In the genomic region with DNA sequence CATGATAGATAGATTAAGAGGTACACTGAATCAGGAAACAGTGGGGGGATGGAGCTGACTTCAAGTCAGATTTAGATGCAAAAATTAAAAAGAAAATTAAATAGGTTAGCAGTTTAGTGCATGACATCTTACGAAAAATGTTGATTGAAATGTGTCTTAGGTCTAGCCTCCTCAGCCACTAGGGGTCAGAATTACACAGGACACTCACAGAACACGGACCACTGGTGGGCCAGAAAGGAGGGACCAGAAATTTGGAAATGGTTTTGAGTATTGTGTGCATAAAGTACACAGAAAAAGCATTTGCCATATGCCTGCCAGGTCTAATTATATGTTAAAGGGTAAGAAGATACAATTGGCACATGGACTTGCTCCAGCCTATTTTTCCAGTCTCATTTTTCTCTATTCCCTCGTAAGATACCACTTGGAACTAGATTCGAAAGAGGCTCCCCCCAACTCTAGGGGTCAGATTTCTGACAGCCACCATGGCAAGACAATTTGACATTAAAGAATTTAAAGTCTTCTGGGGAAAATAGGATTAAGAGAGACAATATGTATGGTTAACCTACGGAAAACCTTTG, we compare ENCODE assay signal across 8 cellular contexts.
DNase-seq lines count a peak whose midpoint lies in the region; ATAC-seq and TF ChIP-seq lines count a peak whose summit lies in the region.

No MANE protein-coding gene starts in this region.

- no peak for TF ChIP-seq EP300 in tibial nerve (IDR thresholded peaks at IDR 0.05)

- H3K27ac ChIP-seq in ascending aorta: no peak overlapping the region
- H3K27ac ChIP-seq in tibial nerve: no peak overlapping the region

- H3K9me3 ChIP-seq in ascending aorta: no peaks in the 10 kb centered on the region
- H3K9me3 ChIP-seq in tibial nerve: no peaks in the 10 kb centered on the region

- no peak for TF ChIP-seq POLR2A in tibial nerve (IDR thresholded peaks at IDR 0.05)

- TF ChIP-seq CTCF in ascending aorta (IDR thresholded peaks at IDR 0.05) (peak; percentile 28 to 66 (median 46)), tibial nerve (IDR thresholded peaks at IDR 0.05) (peak; percentile 20 to 47 (median 43))

- in situ Hi-C loops in Caki2 (cut with HindIII; ENCODE audit: low pct_unique_long_range_greater_than_20kb, low sequenced_read_pairs): no loop called here

- intact Hi-C loops in ascending aorta (cut with DNase I): loop anchor here (10.0 kb wide), 2 partner anchors 764 to 1234 kb away; no protein-coding TSS in a partner anchor

- H3K36me3 ChIP-seq in ascending aorta: no peaks in the 10 kb centered on the region
- no peaks in the 10 kb centered on the region for H3K36me3 ChIP-seq in tibial nerve

- peak; percentile 76 for ATAC-seq in GM21515 (IDR thresholded peaks at IDR 0.05; ENCODE audit: unreplicated experiment)
- no peak for ATAC-seq in GM18858 (IDR thresholded peaks at IDR 0.05; ENCODE audit: unreplicated experiment)

- WGBS in tibial nerve, 2 donors: 62 to 66% methylated on average over 5 of the region's 5 CpGs

- peak; percentile 13 for DNase-seq in Caki2 (ENCODE audit: low read depth)
- peak; percentile 29 for DNase-seq in NCI-H2107 (lab: John Stamatoyannopoulos, UW)
- DNase-seq in ascending aorta (ENCODE audit: low spot score in 2 of 2): no peak
- peak; percentile 72 for DNase-seq in iPS-NIHi7 (ENCODE audit: extremely low spot score)
- DNase-seq in tibial nerve (ENCODE audit: low spot score in 2 of 2): peak in 1 of 2 donors; percentile 12
- no peak for DNase-seq in NK-92 treated with Interleukin-12 subunit alpha and Interleukin-12 subunit beta, amount 100 ng/mL, for 24 hours (lab: John Stamatoyannopoulos, UW)

- H3K4me1 ChIP-seq in ascending aorta (no peaks in the 10 kb centered on the region), tibial nerve (peaks cover 0 to 4% (median 0%) of the 10 kb centered on the region in 4 donors)

- no peak overlapping the region for H3K4me3 ChIP-seq in ascending aorta
- H3K4me3 ChIP-seq in tibial nerve: no peak overlapping the region

- no peaks in the 10 kb centered on the region for H3K27me3 ChIP-seq in ascending aorta
- H3K27me3 ChIP-seq in tibial nerve: no peaks in the 10 kb centered on the region

Comparison
In these comparisons a context has a peak if more than half of its experiments do, and no peak if none do; other contexts are left out.
1. DNase-seq: peak in Caki2 (single experiment), NCI-H2107 (single experiment) and iPS-NIHi7 (single experiment); none in ascending aorta (0 of 2) and NK-92 treated with Interleukin-12 subunit alpha and Interleukin-12 subunit beta, amount 100 ng/mL, for 24 hours (single experiment).